In genomic region chr9:97013151-97014132, GRCh38 we compare ENCODE assay signal across 8 cellular contexts. TPM values are rescaled to one million over a fixed set of nuclear protein-coding genes. Genes with fewer than 3 reads are reported as not detected.
A peak's percentile ranks its signal among the peaks of the same experiment; 100 is the strongest.
DNase-seq lines count a peak whose midpoint lies in the region; ATAC-seq and TF ChIP-seq lines count a peak whose summit lies in the region.
"Not testable (repeated sequence)": the region's sequence is repeated elsewhere in the genome, so short reads cannot be mapped to it uniquely, and the experiment has no call there.

No MANE protein-coding gene starts in this region.

- not testable (repeated sequence) for H3K9me3 Mint-ChIP-seq in IgD-negative memory B cell; activated T-cell treated with anti-CD3 and anti-CD28 coated beads, Interleukin-2, amount 50 U/mL, for 24 hours

- H3K9me2 ChIP-seq in PC-3 (replicated peaks; ENCODE audit: low read length): not testable (repeated sequence)

- not testable (repeated sequence) for H3K36me3 Mint-ChIP-seq in IgD-negative memory B cell
- H3K36me3 Mint-ChIP-seq in activated T-cell treated with anti-CD3 and anti-CD28 coated beads, Interleukin-2, amount 50 U/mL, for 24 hours (ENCODE audit: low read depth): peaks cover 12% of the 10 kb centered on the region

- not testable (repeated sequence) for H3K27me3 ChIP-seq in PC-3 (ENCODE audit: low read length); esophagus (ENCODE audit: control insufficient read depth in 1 of 2, insufficient read depth in 2 of 2, low read length in 2 of 2); mucosa of stomach (ENCODE audit: control insufficient read depth, insufficient read depth, low read length)

- peak overlapping the region; percentile 83 for H2AFZ ChIP-seq in PC-3 (ENCODE audit: low read length)

- intact Hi-C loops in PC-3 (cut with micrococcal nuclease): not testable (repeated sequence)

- H4K20me1 ChIP-seq in PC-3 (ENCODE audit: low read length): not testable (repeated sequence)

- peak overlapping the region; percentile 63 for H3K9ac ChIP-seq in PC-3 (ENCODE audit: low read length)
- H3K9ac ChIP-seq in mucosa of stomach (ENCODE audit: low read length): peak overlapping the region; percentile 50

- CTCF ChIA-PET in PC-3 (lab: Charles Lee): not testable (repeated sequence)

- not testable (repeated sequence) for H3K4me1 ChIP-seq in PC-3 (ENCODE audit: insufficient read depth, low read length); esophagus (ENCODE audit: control insufficient read depth in 2 of 2, insufficient read depth in 2 of 2, low read length in 1 of 2); mucosa of stomach (ENCODE audit: control insufficient read depth, insufficient read depth, low read length)

- H3K27ac Mint-ChIP-seq in IgD-negative memory B cell: peak overlapping the region in 2 of 3 donors; percentile 79 to 88
- H3K27ac Mint-ChIP-seq in activated T-cell treated with anti-CD3 and anti-CD28 coated beads, Interleukin-2, amount 50 U/mL, for 24 hours: peak overlapping the region; percentile 91

- not testable (repeated sequence) for H3K27ac ChIP-seq in PC-3 (ENCODE audit: low read length)
- H3K27ac ChIP-seq in esophagus (ENCODE audit: low read depth in 2 of 2, low read length in 1 of 2): peak overlapping the region; percentile 94 to 95

- H3K9me3 ChIP-seq in PC-3 (ENCODE audit: low read length); esophagus (ENCODE audit: control insufficient read depth in 2 of 2, insufficient read depth in 1 of 2, low read depth in 1 of 2, low read length in 1 of 2); mucosa of stomach (ENCODE audit: control insufficient read depth, low read length): not testable (repeated sequence)

- ATAC-seq in GM21576 (IDR thresholded peaks at IDR 0.05; ENCODE audit: unreplicated experiment): peak; percentile 82
- ATAC-seq in PC-3: peak; percentile 87

- H3K79me2 ChIP-seq in PC-3 (ENCODE audit: low read length): peaks cover 27% of the 10 kb centered on the region

- peaks cover 8 to 17% (median 9%) of the 10 kb centered on the region in 3 donors for H3K4me1 Mint-ChIP-seq in IgD-negative memory B cell
- H3K4me1 Mint-ChIP-seq in activated T-cell treated with anti-CD3 and anti-CD28 coated beads, Interleukin-2, amount 50 U/mL, for 24 hours (ENCODE audit: low read depth): peaks cover 17% of the 10 kb centered on the region

- not testable (repeated sequence) for H3K27me3 Mint-ChIP-seq in IgD-negative memory B cell; activated T-cell treated with anti-CD3 and anti-CD28 coated beads, Interleukin-2, amount 50 U/mL, for 24 hours

- H3K4me3 Mint-ChIP-seq in IgD-negative memory B cell: peak overlapping the region; percentile 89 to 96 (median 96)
- peak overlapping the region; percentile 87 for H3K4me3 Mint-ChIP-seq in activated T-cell treated with anti-CD3 and anti-CD28 coated beads, Interleukin-2, amount 50 U/mL, for 24 hours

- H3K36me3 ChIP-seq in PC-3 (ENCODE audit: low read depth, low read length); esophagus (ENCODE audit: control insufficient read depth in 2 of 2, insufficient read depth in 2 of 2, low read length in 1 of 2); mucosa of stomach (ENCODE audit: control insufficient read depth, insufficient read depth, low read length): not testable (repeated sequence)

- peak overlapping the region; percentile 85 for H3K4me2 ChIP-seq in PC-3 (ENCODE audit: low read length)

- H3K4me3 ChIP-seq in PC-3 (ENCODE audit: low read length) (peak overlapping the region; percentile 72), esophagus (ENCODE audit: low read depth in 1 of 2, low read length in 2 of 2) (peak overlapping the region; percentile 69 to 73), mucosa of stomach (ENCODE audit: low read length) (peak overlapping the region; percentile 46)

- 1% methylated on average over 51 to 97 of the region's 97 CpGs for WGBS in esophagus, 2 donors

- BruUV-seq in PC-3 (replicated peaks; lab: Mats Ljungman, UMichigan): TSS peak; percentile 98

- peak; percentile 75 for DNase-seq in DMS 273 treated with DMSO at 0.1 percent for 48 hours (lab: John Stamatoyannopoulos, UW)
- peak; percentile 61 for DNase-seq in PC-3
- peak; percentile 84 for DNase-seq in activated T-cell treated with anti-CD3 and anti-CD28 coated beads, Interleukin-2, amount 50 U/mL, for 24 hours
- peak; percentile 42 to 44 for DNase-seq in stimulated activated CD8-positive, alpha-beta memory T cell treated with anti-CD3 and anti-CD28 coated beads, Interleukin-4, amount 100 ng/mL, for 4 hours (ENCODE audit: low read depth in 2 of 2, low spot score in 1 of 2)

- TF ChIP-seq CTCF in PC-3 (conservative IDR thresholded peaks at IDR 0.05; ENCODE audit: low read depth, low read length): not testable (repeated sequence)

- POLR2A ChIA-PET in PC-3 (lab: Charles Lee; ENCODE audit: unreplicated experiment): not testable (repeated sequence)

- H3F3A ChIP-seq in PC-3 (ENCODE audit: low read length, unreplicated experiment): not testable (repeated sequence)

RNA-seq across cellular contexts. Expression of gene CTSV, which starts 25.5 kb away (rescaled TPM):
- polyA plus RNA-seq in IgD-negative memory B cell (not detected), esophagus (100 to 1,000 TPM in 1 of 2 donors, 1 to 10 TPM in 1; 7.9 to 137 TPM)
- 11.4 and 12.2 TPM in 2 replicates for total RNA-seq in PC-3 (2014; rRNA removed)
